ENCODE assay signal across 1 cellular context in the genomic region with DNA sequence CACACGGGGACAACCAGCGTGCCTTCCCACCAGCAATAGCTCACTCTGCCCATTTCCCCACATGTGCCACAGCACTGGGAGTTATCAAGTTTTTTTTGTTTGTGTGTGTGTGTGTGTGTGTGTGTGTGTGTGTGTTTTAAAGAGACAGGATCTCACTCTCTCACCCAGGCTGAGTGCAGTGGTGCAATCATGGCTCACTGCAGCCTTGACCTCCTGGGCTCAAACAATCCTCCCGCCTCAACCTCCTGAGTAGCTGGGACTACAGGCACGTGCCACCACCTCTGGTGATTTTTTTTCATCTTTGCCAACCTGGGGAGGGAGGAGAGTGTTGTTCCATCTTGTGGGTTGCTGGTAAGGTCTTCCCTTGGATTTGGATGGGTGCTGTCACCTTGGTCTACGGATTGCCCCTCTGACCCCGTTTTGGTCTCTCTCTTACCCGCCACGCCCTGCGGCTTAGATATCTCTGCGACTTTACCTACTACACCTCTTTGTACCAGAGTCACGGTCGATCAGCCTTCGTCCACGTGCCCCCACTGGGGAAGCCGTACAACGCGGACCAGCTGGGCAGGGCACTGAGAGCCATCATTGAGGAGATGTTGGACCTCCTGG.
TF ChIP-seq lines count a peak whose summit lies in the region.

No MANE protein-coding gene starts in this region.

TF ChIP-seq in HepG2, 621 proteins besides CTCF, POLR2A, EP300 and RAD21 (continued from another document and continues in another):
- TF ChIP-seq PRDM15 (CRISPR knock-in tag; IDR thresholded peaks at IDR 0.05), result no peak
- TF ChIP-seq ZNF431 (CRISPR knock-in tag; IDR thresholded peaks at IDR 0.05; ENCODE audit: borderline replicate concordance, low read depth), result no peak
- TF ChIP-seq ZNF740 (CRISPR knock-in tag; IDR thresholded peaks at IDR 0.05), result no peak
- TF ChIP-seq U2AF1 (optimal IDR thresholded peaks at IDR 0.05; ENCODE audit: low read depth, low read length), result no peak
- no peak for TF ChIP-seq KDM5A (IDR thresholded peaks at IDR 0.05; ENCODE audit: borderline replicate concordance, low read length)
- peak; percentile 51 for TF ChIP-seq FOSL2 (CRISPR knock-in tag; IDR thresholded peaks at IDR 0.05)
- no peak for TF ChIP-seq NBN (conservative IDR thresholded peaks at IDR 0.05)
- TF ChIP-seq, protein P1, sequence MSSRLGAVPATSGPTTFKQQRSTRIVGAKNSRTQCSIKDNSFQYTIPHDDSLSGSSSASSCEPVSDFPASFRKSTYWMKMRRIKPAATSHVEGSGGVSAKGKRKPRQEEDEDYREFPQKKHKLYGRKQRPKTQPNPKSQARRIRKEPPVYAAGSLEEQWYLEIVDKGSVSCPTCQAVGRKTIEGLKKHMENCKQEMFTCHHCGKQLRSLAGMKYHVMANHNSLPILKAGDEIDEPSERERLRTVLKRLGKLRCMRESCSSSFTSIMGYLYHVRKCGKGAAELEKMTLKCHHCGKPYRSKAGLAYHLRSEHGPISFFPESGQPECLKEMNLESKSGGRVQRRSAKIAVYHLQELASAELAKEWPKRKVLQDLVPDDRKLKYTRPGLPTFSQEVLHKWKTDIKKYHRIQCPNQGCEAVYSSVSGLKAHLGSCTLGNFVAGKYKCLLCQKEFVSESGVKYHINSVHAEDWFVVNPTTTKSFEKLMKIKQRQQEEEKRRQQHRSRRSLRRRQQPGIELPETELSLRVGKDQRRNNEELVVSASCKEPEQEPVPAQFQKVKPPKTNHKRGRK (CRISPR knock-in tag; IDR thresholded peaks at IDR 0.05), result no peak
- TF ChIP-seq ARID3A (IDR thresholded peaks at IDR 0.05; ENCODE audit: low read depth, low read length), result peak; percentile 37; the same call in 1 of the 2 replicates
- 0 out of 2 replicates have a peak, but pooled peaks have one; percentile 24 for TF ChIP-seq MIER2 (CRISPR knock-in tag; IDR thresholded peaks at IDR 0.05)
- TF ChIP-seq HNRNPLL (IDR thresholded peaks at IDR 0.05; ENCODE audit: low read depth, low read length, poor library complexity, severe bottlenecking), result no peak
- no peak for TF ChIP-seq SNRNP70 (IDR thresholded peaks at IDR 0.05; ENCODE audit: low read depth, low read length)
- TF ChIP-seq PAF1 (CRISPR knock-in tag; IDR thresholded peaks at IDR 0.05), result no peak
- TF ChIP-seq ZBTB38 (CRISPR knock-in tag; IDR thresholded peaks at IDR 0.05), result peak; percentile 96
- no peak for TF ChIP-seq ZNF710 (CRISPR knock-in tag; IDR thresholded peaks at IDR 0.05; ENCODE audit: borderline replicate concordance)
- TF ChIP-seq MED8 (CRISPR knock-in tag; IDR thresholded peaks at IDR 0.05; ENCODE audit: insufficient replicate concordance), result peak; percentile 82
- no peak for TF ChIP-seq ZBTB46 (CRISPR knock-in tag; IDR thresholded peaks at IDR 0.05; ENCODE audit: borderline replicate concordance)
- TF ChIP-seq MXD4 (CRISPR knock-in tag; IDR thresholded peaks at IDR 0.05), result no peak
- TF ChIP-seq ZMAT3 (CRISPR knock-in tag; conservative IDR thresholded peaks at IDR 0.05), result peak; percentile 47; the same call in 1 of the 2 replicates
- TF ChIP-seq, protein P2, sequence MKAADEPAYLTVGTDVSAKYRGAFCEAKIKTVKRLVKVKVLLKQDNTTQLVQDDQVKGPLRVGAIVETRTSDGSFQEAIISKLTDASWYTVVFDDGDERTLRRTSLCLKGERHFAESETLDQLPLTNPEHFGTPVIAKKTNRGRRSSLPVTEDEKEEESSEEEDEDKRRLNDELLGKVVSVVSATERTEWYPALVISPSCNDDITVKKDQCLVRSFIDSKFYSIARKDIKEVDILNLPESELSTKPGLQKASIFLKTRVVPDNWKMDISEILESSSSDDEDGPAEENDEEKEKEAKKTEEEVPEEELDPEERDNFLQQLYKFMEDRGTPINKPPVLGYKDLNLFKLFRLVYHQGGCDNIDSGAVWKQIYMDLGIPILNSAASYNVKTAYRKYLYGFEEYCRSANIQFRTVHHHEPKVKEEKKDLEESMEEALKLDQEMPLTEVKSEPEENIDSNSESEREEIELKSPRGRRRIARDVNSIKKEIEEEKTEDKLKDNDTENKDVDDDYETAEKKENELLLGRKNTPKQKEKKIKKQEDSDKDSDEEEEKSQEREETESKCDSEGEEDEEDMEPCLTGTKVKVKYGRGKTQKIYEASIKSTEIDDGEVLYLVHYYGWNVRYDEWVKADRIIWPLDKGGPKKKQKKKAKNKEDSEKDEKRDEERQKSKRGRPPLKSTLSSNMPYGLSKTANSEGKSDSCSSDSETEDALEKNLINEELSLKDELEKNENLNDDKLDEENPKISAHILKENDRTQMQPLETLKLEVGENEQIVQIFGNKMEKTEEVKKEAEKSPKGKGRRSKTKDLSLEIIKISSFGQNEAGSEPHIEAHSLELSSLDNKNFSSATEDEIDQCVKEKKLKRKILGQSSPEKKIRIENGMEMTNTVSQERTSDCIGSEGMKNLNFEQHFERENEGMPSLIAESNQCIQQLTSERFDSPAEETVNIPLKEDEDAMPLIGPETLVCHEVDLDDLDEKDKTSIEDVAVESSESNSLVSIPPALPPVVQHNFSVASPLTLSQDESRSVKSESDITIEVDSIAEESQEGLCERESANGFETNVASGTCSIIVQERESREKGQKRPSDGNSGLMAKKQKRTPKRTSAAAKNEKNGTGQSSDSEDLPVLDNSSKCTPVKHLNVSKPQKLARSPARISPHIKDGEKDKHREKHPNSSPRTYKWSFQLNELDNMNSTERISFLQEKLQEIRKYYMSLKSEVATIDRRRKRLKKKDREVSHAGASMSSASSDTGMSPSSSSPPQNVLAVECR (CRISPR knock-in tag; IDR thresholded peaks at IDR 0.05; ENCODE audit: borderline replicate concordance), result peak; percentile 53
- TF ChIP-seq BRD4 (CRISPR knock-in tag; IDR thresholded peaks at IDR 0.05), result 0 out of 2 replicates have a peak, but pooled peaks have one; percentile 28
- TF ChIP-seq IKZF1 (IDR thresholded peaks at IDR 0.05), result no peak
- TF ChIP-seq ZFP90 (CRISPR knock-in tag; IDR thresholded peaks at IDR 0.05; ENCODE audit: borderline replicate concordance), result peak; percentile 32; the same call in 1 of the 2 replicates
- TF ChIP-seq ZNF441 (CRISPR knock-in tag; IDR thresholded peaks at IDR 0.05; ENCODE audit: borderline replicate concordance), result peak; percentile 58; the same call in 1 of the 2 replicates
- no peak for TF ChIP-seq ERF (CRISPR knock-in tag; IDR thresholded peaks at IDR 0.05)
- 0 out of 2 replicates have a peak, but pooled peaks have one; percentile 53 for TF ChIP-seq SRY (CRISPR knock-in tag; IDR thresholded peaks at IDR 0.05)
- TF ChIP-seq ZNF121 (CRISPR knock-in tag; IDR thresholded peaks at IDR 0.05), result peak; percentile 59; the same call in 1 of the 2 replicates
- peak; percentile 28; the same call in 1 of the 2 replicates for TF ChIP-seq ZNF574 (CRISPR knock-in tag; IDR thresholded peaks at IDR 0.05)
- TF ChIP-seq MYNN (CRISPR knock-in tag; IDR thresholded peaks at IDR 0.05; ENCODE audit: low read depth), result no peak
- TF ChIP-seq, protein P3, sequence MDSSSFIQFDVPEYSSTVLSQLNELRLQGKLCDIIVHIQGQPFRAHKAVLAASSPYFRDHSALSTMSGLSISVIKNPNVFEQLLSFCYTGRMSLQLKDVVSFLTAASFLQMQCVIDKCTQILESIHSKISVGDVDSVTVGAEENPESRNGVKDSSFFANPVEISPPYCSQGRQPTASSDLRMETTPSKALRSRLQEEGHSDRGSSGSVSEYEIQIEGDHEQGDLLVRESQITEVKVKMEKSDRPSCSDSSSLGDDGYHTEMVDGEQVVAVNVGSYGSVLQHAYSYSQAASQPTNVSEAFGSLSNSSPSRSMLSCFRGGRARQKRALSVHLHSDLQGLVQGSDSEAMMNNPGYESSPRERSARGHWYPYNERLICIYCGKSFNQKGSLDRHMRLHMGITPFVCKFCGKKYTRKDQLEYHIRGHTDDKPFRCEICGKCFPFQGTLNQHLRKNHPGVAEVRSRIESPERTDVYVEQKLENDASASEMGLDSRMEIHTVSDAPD (CRISPR knock-in tag; IDR thresholded peaks at IDR 0.05), result no peak
